ENCODE assay signal across 8 cellular contexts in the genomic region with DNA sequence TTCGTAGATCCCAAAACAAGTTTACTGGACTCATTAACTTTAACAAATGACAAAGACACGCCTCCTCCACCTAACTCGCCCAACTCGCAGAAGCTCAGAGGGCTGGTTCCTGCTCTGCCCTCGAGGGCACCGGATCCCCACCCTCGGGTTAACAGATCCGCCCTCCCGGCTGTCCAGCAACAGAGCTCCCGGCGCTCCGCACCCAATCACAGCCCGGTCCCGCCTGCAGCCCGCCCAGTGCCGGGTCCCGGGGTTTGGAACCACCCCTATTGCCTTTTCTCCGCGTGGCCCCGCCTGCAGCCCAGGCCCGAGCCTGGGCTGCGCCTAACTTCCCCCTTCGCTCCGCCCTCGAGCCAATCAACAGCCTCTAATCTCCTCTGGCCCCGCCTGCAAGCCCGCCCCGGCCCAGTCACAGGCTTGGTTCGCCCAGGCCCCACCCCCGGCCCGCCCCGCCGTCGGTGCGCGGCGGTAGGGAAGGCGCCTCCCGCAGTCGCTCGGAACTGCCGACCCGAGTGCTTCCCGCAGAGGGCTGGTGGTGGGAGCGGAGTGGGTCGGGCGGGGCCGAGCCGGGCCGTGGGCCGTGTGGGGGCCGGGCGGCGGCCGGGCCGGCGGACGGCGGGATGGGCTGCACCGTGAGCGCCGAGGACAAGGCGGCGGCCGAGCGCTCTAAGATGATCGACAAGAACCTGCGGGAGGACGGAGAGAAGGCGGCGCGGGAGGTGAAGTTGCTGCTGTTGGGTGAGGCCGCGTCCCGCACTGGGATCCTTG. TPM values are rescaled to one million over a fixed set of nuclear protein-coding genes. Genes with fewer than 3 reads are reported as not detected.
DNase-seq lines count a peak whose midpoint lies in the region; ATAC-seq, FAIRE-seq and TF ChIP-seq lines count a peak whose summit lies in the region.

Gene GNAI2, plus strand, starts transcription at position 489 of the 768 bp plus-strand sequence. Its CDS starts 132 bp downstream, at position 621.

- POLR2A ChIA-PET in HepG2 (lab: Yijun Ruan, JAX), result interaction anchor here (0.7 to 2.7 kb wide), 33 partner anchors 8 to 116 kb away, joined by 3 to 55 read pairs (median 6); partner anchors contain the start of genes CYB561D2, HYAL1, HYAL3 and IFRD2

- peak; percentile 97 for FAIRE-seq in HepG2 (lab: Jason Lieb, UNC)

- peak within 1 kb of the TSS; percentile 85 to 93 (median 87) for H3K4me3 ChIP-seq in HepG2 (replicated peaks in 1 of 3; ENCODE audit: insufficient read depth in 1 of 3, low read depth in 2 of 3, low read length in 3 of 3)

- H4K20me1 ChIP-seq in HepG2 (ENCODE audit: insufficient read depth, low read length), result no peaks in the 10 kb centered on the region

- peaks cover 24% of the 10 kb centered on the region for H3K79me2 ChIP-seq in HepG2 (ENCODE audit: insufficient read depth, low read length)

- H3K27me3 ChIP-seq in HepG2 (ENCODE audit: control insufficient read depth in 1 of 2, insufficient read depth in 2 of 2, low read length in 2 of 2), result no peaks in the 10 kb centered on the region; a peak in 1 of 5 replicates

- TF ChIP-seq RAD21 in HepG2 (CRISPR knock-in tag; IDR thresholded peaks at IDR 0.05), result peak; percentile 51

- in situ Hi-C loops in HepG2 (cut with HindIII; ENCODE audit: extremely low pct_ligation_motif_present, low pct_unique_long_range_greater_than_20kb), result no loop called here

- H3K36me3 Mint-ChIP-seq in CD14-positive monocyte, result peaks cover 19 to 37% of the 10 kb centered on the region in 2 donors

- peak; percentile 66 to 92 for TF ChIP-seq POLR2A in HepG2 (IDR thresholded peaks at IDR 0.05; ENCODE audit: insufficient read depth in 1 of 2, low read depth in 2 of 2, low read length in 2 of 2)

- intact Hi-C loops in CD14-positive monocyte (cut with micrococcal nuclease) (no loop called here), HepG2 (cut with micrococcal nuclease; ENCODE audit: unreplicated experiment) (no loop called here)

- H3K9me3 Mint-ChIP-seq in CD14-positive monocyte, result peaks cover 0 to 2% (median 0%) of the 10 kb centered on the region in 7 donors

- TF ChIP-seq EP300 in HepG2 (IDR thresholded peaks at IDR 0.05; ENCODE audit: low read depth in 2 of 2, low read length in 2 of 2), result no peak
- TF ChIP-seq EP300 in HepG2 (CRISPR knock-in tag; IDR thresholded peaks at IDR 0.05; ENCODE audit: borderline replicate concordance), result no peak

- peaks cover 59% of the 10 kb centered on the region for H3K4me1 ChIP-seq in HepG2 (ENCODE audit: insufficient read depth, low read length)

- peaks cover 0 to 2% of the 10 kb centered on the region in 2 experiments; a peak in 1 of 5 replicates for H3K36me3 ChIP-seq in HepG2 (replicated peaks in 1 of 2; ENCODE audit: control insufficient read depth in 1 of 2, insufficient read depth in 2 of 2, low read length in 2 of 2)

- peak within 1 kb of the TSS; percentile 79 for H3K4me2 ChIP-seq in HepG2 (ENCODE audit: low read depth, low read length)

- H3K9me3 ChIP-seq in HepG2 (ENCODE audit: low read length), result no peaks in the 10 kb centered on the region

- CTCF ChIA-PET in HepG2 (lab: Yijun Ruan, JAX; ENCODE audit: low intra/inter-chr PET ratio, low total read pairs), result interaction anchor here (0.9 kb wide), 1 partner anchor 41 kb away, joined by 4 read pairs; no protein-coding TSS in a partner anchor

- peak within 1 kb of the TSS; percentile 81 for H3K9ac ChIP-seq in HepG2 (ENCODE audit: insufficient read depth, low read depth, low read length)

- ATAC-seq in GM19397 (IDR thresholded peaks at IDR 0.05; ENCODE audit: unreplicated experiment) (peak; percentile 90), HG03571 (IDR thresholded peaks at IDR 0.05; ENCODE audit: unreplicated experiment) (peak; percentile 89), HepG2 (peak; percentile 93)

- BruUV-seq in HepG2 (replicated peaks; lab: Mats Ljungman, UMichigan), result no TSS peak

- H2AFZ ChIP-seq in HepG2 (ENCODE audit: low read length), result no peak within 1 kb of the TSS

- peak within 1 kb of the TSS; percentile 61 for H3K27ac ChIP-seq in HepG2 (ENCODE audit: extremely low read length, insufficient read depth, low read length)

- peak; percentile 98 for DNase-seq in CD14-positive monocyte (ENCODE audit: low spot score)
- peak; percentile 99 for DNase-seq in NCI-H82 (lab: John Stamatoyannopoulos, UW)
- peak; percentile 99 for DNase-seq in activated CD4-positive, alpha-beta T cell treated with anti-CD3 and anti-CD28 coated beads, Interleukin-2, amount 50 U/mL, for 48 hours
- DNase-seq in dermis blood vessel endothelial cell, result peak; percentile 98
- DNase-seq in HepG2 (ENCODE audit: low spot score), result peak; percentile 94
- peak; percentile 99 for DNase-seq in stimulated activated CD4-positive, alpha-beta T cell treated with anti-CD3 and anti-CD28 coated beads, Interleukin-4, amount 100 ng/mL, for 1 hour

- peaks cover 67% of the 10 kb centered on the region for H3K4me1 Mint-ChIP-seq in CD14-positive monocyte

- WGBS in HepG2 (ENCODE audit: low lambda C conversion rate), result 2% methylated on average over 16 of the region's 75 CpGs

- H3K27ac Mint-ChIP-seq in CD14-positive monocyte, result peak within 1 kb of the TSS; percentile 93 to 98 (median 95)

- TF ChIP-seq CTCF in CD14-positive monocyte (IDR thresholded peaks at IDR 0.05), result no peak
- TF ChIP-seq CTCF in HepG2 (CRISPR knock-in tag; IDR thresholded peaks at IDR 0.05), result no peak; the same call in 1 of the 2 replicates

- peak within 1 kb of the TSS; percentile 99 to 100 for H3K4me3 Mint-ChIP-seq in CD14-positive monocyte

- H3K27me3 Mint-ChIP-seq in CD14-positive monocyte (ENCODE audit: low read depth in 3 of 3), result peaks cover 0 to 1% (median 0%) of the 10 kb centered on the region in 3 donors

TF ChIP-seq in HepG2, 621 proteins besides CTCF, POLR2A, EP300 and RAD21 (continues in another document):
- TF ChIP-seq GLI4 (CRISPR knock-in tag; IDR thresholded peaks at IDR 0.05; ENCODE audit: borderline replicate concordance) (no peak), BCL6 (CRISPR knock-in tag; IDR thresholded peaks at IDR 0.05) (no peak), PAF1 (CRISPR knock-in tag; IDR thresholded peaks at IDR 0.05) (no peak)
- TF ChIP-seq, protein P1, sequence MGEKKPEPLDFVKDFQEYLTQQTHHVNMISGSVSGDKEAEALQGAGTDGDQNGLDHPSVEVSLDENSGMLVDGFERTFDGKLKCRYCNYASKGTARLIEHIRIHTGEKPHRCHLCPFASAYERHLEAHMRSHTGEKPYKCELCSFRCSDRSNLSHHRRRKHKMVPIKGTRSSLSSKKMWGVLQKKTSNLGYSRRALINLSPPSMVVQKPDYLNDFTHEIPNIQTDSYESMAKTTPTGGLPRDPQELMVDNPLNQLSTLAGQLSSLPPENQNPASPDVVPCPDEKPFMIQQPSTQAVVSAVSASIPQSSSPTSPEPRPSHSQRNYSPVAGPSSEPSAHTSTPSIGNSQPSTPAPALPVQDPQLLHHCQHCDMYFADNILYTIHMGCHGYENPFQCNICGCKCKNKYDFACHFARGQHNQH (CRISPR knock-in tag; IDR thresholded peaks at IDR 0.05), result peak; percentile 34; the same call in 1 of the 2 replicates
- TF ChIP-seq, protein P2, sequence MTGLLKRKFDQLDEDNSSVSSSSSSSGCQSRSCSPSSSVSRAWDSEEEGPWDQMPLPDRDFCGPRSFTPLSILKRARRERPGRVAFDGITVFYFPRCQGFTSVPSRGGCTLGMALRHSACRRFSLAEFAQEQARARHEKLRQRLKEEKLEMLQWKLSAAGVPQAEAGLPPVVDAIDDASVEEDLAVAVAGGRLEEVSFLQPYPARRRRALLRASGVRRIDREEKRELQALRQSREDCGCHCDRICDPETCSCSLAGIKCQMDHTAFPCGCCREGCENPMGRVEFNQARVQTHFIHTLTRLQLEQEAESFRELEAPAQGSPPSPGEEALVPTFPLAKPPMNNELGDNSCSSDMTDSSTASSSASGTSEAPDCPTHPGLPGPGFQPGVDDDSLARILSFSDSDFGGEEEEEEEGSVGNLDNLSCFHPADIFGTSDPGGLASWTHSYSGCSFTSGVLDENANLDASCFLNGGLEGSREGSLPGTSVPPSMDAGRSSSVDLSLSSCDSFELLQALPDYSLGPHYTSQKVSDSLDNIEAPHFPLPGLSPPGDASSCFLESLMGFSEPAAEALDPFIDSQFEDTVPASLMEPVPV (CRISPR knock-in tag; IDR thresholded peaks at IDR 0.05), result no peak

RNA-seq across cellular contexts. Expression of gene GNAI2, which starts in this region (rescaled TPM):
- polyA plus RNA-seq in CD14-positive monocyte (1,000 to 10,000 TPM in 1 of 2 donors, 100 to 1,000 TPM in 1; 914 to 1,165 TPM), HepG2 (2011; rRNA removed) (66.1 and 66.2 TPM in 2 replicates)
- total RNA-seq in dermis blood vessel endothelial cell (624 and 776 TPM in 2 replicates), HepG2 (2016; rRNA removed; fragmentation: Illumina TruSeq; extraction: Trizol) (34.5 and 51.1 TPM in 2 replicates)
- total RNA-seq in HepG2 (2016; cell fraction: cytosol; rRNA removed; fragmentation: Illumina TruSeq; extraction: Trizol; ENCODE audit: low read depth), result 26.6 and 32.1 TPM in 2 replicates
- total RNA-seq in HepG2 (2016; cell fraction: insoluble cytoplasmic fraction; rRNA removed; fragmentation: Illumina TruSeq; extraction: Trizol), result 33.4 and 51.3 TPM in 2 replicates
- total RNA-seq in HepG2 (2016; cell fraction: membrane; rRNA removed; fragmentation: Illumina TruSeq; extraction: Trizol), result 43.7 and 48.0 TPM in 2 replicates
- 26.6 and 32.5 TPM in 2 replicates for total RNA-seq in HepG2 (2016; cell fraction: nucleus; rRNA removed; fragmentation: Illumina TruSeq; extraction: Trizol)
- polyA plus RNA-seq in HepG2 (2011; cell fraction: cytosol; rRNA removed), result 64.5 and 77.2 TPM in 2 replicates
- 39.4 and 42.6 TPM in 2 replicates for polyA plus RNA-seq in HepG2 (2011; cell fraction: nucleus; rRNA removed)
- 25.4 and 25.9 TPM in 2 replicates for polyA plus RNA-seq in HepG2 (2012)
- 37.3 and 42.8 TPM in 2 replicates for polyA plus RNA-seq in HepG2 (2016; cell fraction: cytosol; fragmentation: Illumina TruSeq; extraction: Trizol; ENCODE audit: low read depth)
- 57.1 and 66.6 TPM in 2 replicates for polyA plus RNA-seq in HepG2 (2016; cell fraction: insoluble cytoplasmic fraction; fragmentation: Illumina TruSeq; extraction: Trizol; ENCODE audit: low read depth)
- polyA plus RNA-seq in HepG2 (2016; cell fraction: membrane; fragmentation: Illumina TruSeq; extraction: Trizol; ENCODE audit: low read depth), result 69.3 and 71.1 TPM in 2 replicates
- 73.5 and 75.3 TPM in 2 replicates for polyA plus RNA-seq in HepG2 (2016; cell fraction: nucleus; fragmentation: Illumina TruSeq; extraction: Trizol; ENCODE audit: insufficient read depth, low read depth)
- 111 and 236 TPM in 2 replicates for polyA minus RNA-seq in HepG2 (2011; rRNA and poly(A)+ RNA removed; ENCODE audit: low replicate concordance)
- 26.0 and 26.4 TPM in 2 replicates for polyA minus RNA-seq in HepG2 (2011; cell fraction: cytosol; rRNA and poly(A)+ RNA removed)
- polyA minus RNA-seq in HepG2 (2011; cell fraction: nucleus; rRNA and poly(A)+ RNA removed), result 16.4 and 20.0 TPM in 2 replicates

Comparison
In these comparisons a context has a peak if more than half of its experiments do, and no peak if none do; other contexts are left out.
1. Peak in every context shown above with its lines: DNase-seq, ATAC-seq, H3K4me3 ChIP-seq and H3K27ac ChIP-seq.
2. RNA of gene GNAI2 (total RNA-seq): 624 to 776 TPM in dermis blood vessel endothelial cell; 26.6 to 51.3 TPM in HepG2; every median in the first group is over 10 times any median in the second.
3. RNA of gene GNAI2 (polyA plus RNA-seq): 914 to 1,165 TPM in CD14-positive monocyte; 25.4 to 77.2 TPM in HepG2; every median in the first group is over 10 times any median in the second.